ENCODE assay signal across 34 cellular contexts in the genomic region with DNA sequence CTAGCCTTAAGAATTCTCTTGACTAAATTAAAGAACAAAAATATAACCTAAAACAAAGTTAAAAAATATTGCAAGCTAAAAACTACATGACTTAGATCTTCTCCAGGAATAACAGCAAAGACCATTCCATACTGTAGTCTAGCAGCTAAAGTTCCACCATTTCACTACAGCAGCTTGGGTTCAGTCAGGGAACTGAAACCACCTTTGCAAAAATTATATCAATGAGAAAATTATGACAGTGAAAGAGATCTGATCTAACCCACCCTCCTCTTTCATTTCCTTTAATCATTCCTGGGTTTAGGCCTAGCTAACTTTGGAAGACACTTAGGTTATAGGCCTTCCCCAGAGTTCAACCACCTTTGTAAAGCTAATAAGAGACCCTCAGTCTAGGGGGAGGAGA. TPM values are rescaled to one million over a fixed set of nuclear protein-coding genes. Genes with fewer than 3 reads are reported as not detected.
"Had no signal": no experiment of that assay in that cellular context is flagged by ENCODE, and none has a peak within 500 bp of the region (broad histone marks: within the 10 kb centered on the region; RNA-seq: fewer than 3 reads in every experiment).

No MANE protein-coding gene starts in this region.

- H3K4me3 Mint-ChIP-seq: activated B cell treated with CpG ODN at 0.5 μM for 24 hours; activated CD4-positive, alpha-beta memory T cell treated with anti-CD3 and anti-CD28 coated beads for 36 hours; activated CD4-positive, alpha-beta T cell treated with anti-CD3 and anti-CD28 coated beads, Interleukin-2, amount 10 ng/mL, durations not matched to agents 24 days and 14 days; activated CD8-positive, alpha-beta T cell treated with anti-CD3 and anti-CD28 coated beads for 36 hours; activated naive CD4-positive, alpha-beta T cell treated with anti-CD3 and anti-CD28 coated beads for 36 hours; activated naive CD8-positive, alpha-beta T cell treated with anti-CD3 and anti-CD28 coated beads for 36 hours; activated T-cell treated with anti-CD3 and anti-CD28 coated beads, Interleukin-2, amount 50 U/mL, for 4 hours; activated T-cell treated with anti-CD3 and anti-CD28 coated beads, Interleukin-2, amount 50 U/mL, for 72 hours; activated T-helper 1 cell treated with anti-CD3 and anti-CD28 coated beads, Interleukin-12 subunit alpha, Interleukin-12 subunit beta, Interleukin-2, Interleukin-4 antibody, amounts not matched to agents 30 ng/mL and 10 ng/mL and 1 ng/mL, durations not matched to agents 14 hours and 24 hours and 36 hours; activated T-helper 17 cell treated with anti-CD3 and anti-CD28 coated beads, Interleukin-2, amount 50 U/mL, for 72 hours; T-helper 1 cell treated with Interleukin-12 subunit alpha and Interleukin-12 subunit beta and Interleukin-4 antibody, amounts not matched to agents 30 μg/mL and 1 μg/mL, for 36 hours; T-helper 2 cell treated with Interferon-gamma antibody and Interleukin-4, amounts not matched to agents 5 μg/mL and 100 μg/mL, for 36 hours had no signal

- H3K27me3 Mint-ChIP-seq: activated B cell treated with CpG ODN at 0.5 μM for 24 hours; activated CD4-positive, alpha-beta memory T cell treated with anti-CD3 and anti-CD28 coated beads for 36 hours; activated CD4-positive, alpha-beta T cell treated with anti-CD3 and anti-CD28 coated beads, Interleukin-2, amount 10 ng/mL, durations not matched to agents 24 days and 14 days; activated CD8-positive, alpha-beta T cell treated with anti-CD3 and anti-CD28 coated beads for 36 hours; activated naive CD8-positive, alpha-beta T cell treated with anti-CD3 and anti-CD28 coated beads for 36 hours; activated T-helper 17 cell treated with anti-CD3 and anti-CD28 coated beads, Interleukin-2, amount 50 U/mL, for 72 hours had no signal

- H3K9me3 Mint-ChIP-seq: activated B cell treated with CpG ODN at 0.5 μM for 24 hours; activated CD8-positive, alpha-beta T cell treated with anti-CD3 and anti-CD28 coated beads for 36 hours; activated T-helper 17 cell treated with anti-CD3 and anti-CD28 coated beads, Interleukin-2, amount 50 U/mL, for 72 hours had no signal

- H3K27me3 ChIP-seq: adrenal gland, body of pancreas, brain microvascular endothelial cell, breast epithelium had no signal

- H3K27ac Mint-ChIP-seq: activated B cell treated with CpG ODN at 0.5 μM for 24 hours; activated CD4-positive, alpha-beta memory T cell treated with anti-CD3 and anti-CD28 coated beads for 36 hours; activated CD4-positive, alpha-beta T cell treated with anti-CD3 and anti-CD28 coated beads, Interleukin-2, amount 10 ng/mL, durations not matched to agents 24 days and 14 days; activated CD8-positive, alpha-beta T cell treated with anti-CD3 and anti-CD28 coated beads for 36 hours; activated naive CD4-positive, alpha-beta T cell treated with anti-CD3 and anti-CD28 coated beads for 36 hours; activated naive CD4-positive, alpha-beta T cell treated with anti-CD3 and anti-CD28 coated beads, Interleukin-2, amount 50 U/mL, for 72 hours; activated naive CD8-positive, alpha-beta T cell treated with anti-CD3 and anti-CD28 coated beads for 36 hours; activated T-cell treated with anti-CD3 and anti-CD28 coated beads, Interleukin-2, amount 50 U/mL, for 72 hours; activated T-helper 1 cell treated with anti-CD3 and anti-CD28 coated beads, Interleukin-12 subunit alpha, Interleukin-12 subunit beta, Interleukin-2, Interleukin-4 antibody, amounts not matched to agents 30 ng/mL and 10 ng/mL and 1 ng/mL, durations not matched to agents 14 hours and 24 hours and 36 hours; activated T-helper 17 cell treated with anti-CD3 and anti-CD28 coated beads, Interleukin-2, amount 50 U/mL, for 72 hours; T-helper 1 cell treated with Interleukin-12 subunit alpha and Interleukin-12 subunit beta and Interleukin-4 antibody, amounts not matched to agents 30 μg/mL and 1 μg/mL, for 36 hours; T-helper 2 cell treated with Interferon-gamma antibody and Interleukin-4, amounts not matched to agents 5 μg/mL and 100 μg/mL, for 36 hours had no signal

- DNase-seq: activated B cell treated with CpG ODN at 0.5 μM for 24 hours; activated CD4-positive, alpha-beta memory T cell treated with anti-CD3 and anti-CD28 coated beads for 36 hours; activated CD4-positive, alpha-beta T cell treated with anti-CD3 and anti-CD28 coated beads for 4 hours; activated CD4-positive, alpha-beta T cell treated with anti-CD3 and anti-CD28 coated beads, Interleukin-2, amount 10 ng/mL, durations not matched to agents 24 days and 14 days; activated CD4-positive, alpha-beta T cell treated with anti-CD3 and anti-CD28 coated beads, Interleukin-2, amount 50 U/mL, for 1 hour; activated CD4-positive, alpha-beta T cell treated with anti-CD3 and anti-CD28 coated beads, Interleukin-2, amount 50 U/mL, for 4 hours; activated CD4-positive, CD25-positive, alpha-beta regulatory T cell treated with anti-CD3 and anti-CD28 coated beads, Interleukin-2, amount 50 U/mL, for 72 hours; activated CD8-positive, alpha-beta memory T cell treated with anti-CD3 and anti-CD28 coated beads, Interleukin-2, amount 50 U/mL, for 4 hours; activated CD8-positive, alpha-beta T cell treated with anti-CD3 and anti-CD28 coated beads for 36 hours; activated effector memory CD4-positive, alpha-beta T cell treated with anti-CD3 and anti-CD28 coated beads, Interleukin-2, amount 50 U/mL, for 16 hours; activated gamma-delta T cell treated with Interleukin-2 at 50 U/mL for 16 hours; activated naive CD4-positive, alpha-beta T cell; activated naive CD4-positive, alpha-beta T cell treated with anti-CD3 and anti-CD28 coated beads for 36 hours; activated naive CD4-positive, alpha-beta T cell treated with anti-CD3 and anti-CD28 coated beads, Interleukin-2, amount 50 U/mL, for 16 hours; activated naive CD8-positive, alpha-beta T cell treated with anti-CD3 and anti-CD28 coated beads for 36 hours; activated T-cell treated with anti-CD3 and anti-CD28 coated beads for 4 hours; activated T-cell treated with anti-CD3 and anti-CD28 coated beads, Interleukin-2, amount 50 U/mL, for 1 hour; activated T-cell treated with anti-CD3 and anti-CD28 coated beads, Interleukin-2, amount 50 U/mL, for 4 hours; activated T-cell treated with anti-CD3 and anti-CD28 coated beads, Interleukin-2, amount 50 U/mL, for 72 hours; adrenal gland; amniotic stem cell; aorta; body of pancreas; brain microvascular endothelial cell; central memory CD4-positive, alpha-beta T cell; T-helper 1 cell; T-helper 2 cell; T-helper 9 cell had no signal

- H3K4me1 Mint-ChIP-seq: activated naive CD8-positive, alpha-beta T cell treated with anti-CD3 and anti-CD28 coated beads for 36 hours; activated T-helper 17 cell treated with anti-CD3 and anti-CD28 coated beads, Interleukin-2, amount 50 U/mL, for 72 hours had no signal

- H3K27ac ChIP-seq: adrenal gland, body of pancreas, brain microvascular endothelial cell, breast epithelium had no signal

- ATAC-seq: activated CD8-positive, alpha-beta T cell treated with anti-CD3 and anti-CD28 coated beads for 36 hours; activated naive CD4-positive, alpha-beta T cell treated with anti-CD3 and anti-CD28 coated beads, Interleukin-2, amount 50 U/mL, for 72 hours; activated T-cell treated with anti-CD3 and anti-CD28 coated beads, Interleukin-2, amount 50 U/mL, for 4 hours; activated T-cell treated with anti-CD3 and anti-CD28 coated beads, Interleukin-2, amount 50 U/mL, for 72 hours; activated T-helper 17 cell treated with anti-CD3 and anti-CD28 coated beads, Interleukin-2, amount 50 U/mL, for 72 hours; body of pancreas had no signal

- H3K4me3 ChIP-seq: adrenal gland, body of pancreas, breast epithelium had no signal

- H3K4me1 ChIP-seq: adrenal gland, body of pancreas, breast epithelium had no signal

- H3K36me3 ChIP-seq: adrenal gland, brain microvascular endothelial cell, breast epithelium had no signal

- H3K9me3 ChIP-seq: adrenal gland, body of pancreas, breast epithelium had no signal

RNA-seq across cellular contexts. Expression of gene NOS2, which starts 36.3 kb away (rescaled TPM):
- total RNA-seq: activated B cell treated with CpG ODN at 0.5 μM for 24 hours; activated CD4-positive, alpha-beta T cell treated with anti-CD3 and anti-CD28 coated beads, Interleukin-2, amount 10 ng/mL, durations not matched to agents 24 days and 14 days; activated CD8-positive, alpha-beta T cell treated with anti-CD3 and anti-CD28 coated beads for 36 hours; activated naive CD4-positive, alpha-beta T cell treated with anti-CD3 and anti-CD28 coated beads, Interleukin-2, amount 50 U/mL, for 72 hours; activated T-cell treated with anti-CD3 and anti-CD28 coated beads, Interleukin-2, amount 50 U/mL, for 4 hours; activated T-helper 1 cell treated with anti-CD3 and anti-CD28 coated beads, Interleukin-12 subunit alpha, Interleukin-12 subunit beta, Interleukin-2, Interleukin-4 antibody, amounts not matched to agents 30 ng/mL and 10 ng/mL and 1 ng/mL, durations not matched to agents 14 hours and 24 hours and 36 hours; activated T-helper 17 cell treated with anti-CD3 and anti-CD28 coated beads, Interleukin-2, amount 50 U/mL, for 72 hours had no signal
